21 cellular contexts compared by ENCODE assay signal in the genomic region with DNA sequence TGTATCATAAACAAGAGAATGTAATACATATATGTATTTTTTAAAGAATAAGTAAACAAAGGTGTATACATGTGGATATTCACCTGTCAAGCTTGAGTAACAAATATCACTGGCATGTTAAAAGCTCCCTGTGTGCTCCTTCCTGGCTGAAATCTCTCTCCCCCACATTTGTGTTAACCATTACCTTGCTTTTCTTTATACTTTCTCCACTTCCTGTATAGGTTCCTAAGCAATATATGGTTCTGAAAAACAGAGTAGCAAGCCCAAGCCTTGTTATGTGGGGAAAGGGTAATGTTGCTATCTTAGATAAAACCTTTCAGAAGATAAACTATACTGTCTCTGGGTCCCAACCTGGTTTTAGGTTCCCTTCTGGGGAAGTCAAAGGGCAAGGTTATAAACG. TPM values are rescaled to one million over a fixed set of nuclear protein-coding genes. Genes with fewer than 3 reads are reported as not detected.
DNase-seq lines count a peak whose midpoint lies in the region; ATAC-seq lines count a peak whose summit lies in the region.
"Had no signal": no experiment of that assay in that cellular context is flagged by ENCODE, and none has a peak within 500 bp of the region (broad histone marks: within the 10 kb centered on the region; RNA-seq: fewer than 3 reads in every experiment).

No MANE protein-coding gene starts in this region.

- no peak overlapping the region for H3K27ac Mint-ChIP-seq in T-helper 17 cell
- H3K27ac Mint-ChIP-seq: CD4-positive, alpha-beta memory T cell; IgD-negative memory B cell had no signal

- H3K9me3 ChIP-seq in T-helper 17 cell (ENCODE audit: control insufficient read depth, low read length, poor library complexity, severe bottlenecking): no peaks in the 10 kb centered on the region
- H3K9me3 ChIP-seq: SJSA1 had no signal

- no peak overlapping the region for H3K4me3 Mint-ChIP-seq in T-helper 17 cell
- H3K4me3 Mint-ChIP-seq: CD4-positive, alpha-beta memory T cell; IgD-negative memory B cell had no signal

- H3K27me3 Mint-ChIP-seq in T-helper 17 cell: peaks cover 23% of the 10 kb centered on the region
- H3K27me3 Mint-ChIP-seq: IgD-negative memory B cell had no signal

- DNase-seq in left kidney (ENCODE audit: low read depth, low spot score): peak; percentile 20
- DNase-seq in T-helper 17 cell: no peak
- DNase-seq: C1 segment of cervical spinal cord; CD4-positive, alpha-beta memory T cell; COR-L47; DMS79; MM.1S; NCI-H1694; NCI-H2029 treated with DMSO at 0.1 percent for 48 hours; NCI-H2227 treated with DMSO at 0.1 percent for 48 hours; NCI-H526 treated with DMSO at 0.1 percent for 48 hours; Right ventricle myocardium superior; RPMI8226 had no signal

- peaks cover 5% of the 10 kb centered on the region for H3K36me3 Mint-ChIP-seq in T-helper 17 cell (ENCODE audit: low read depth)
- H3K36me3 Mint-ChIP-seq: CD4-positive, alpha-beta memory T cell had no signal

- peak; percentile 50 for ATAC-seq in GM18909 (IDR thresholded peaks at IDR 0.05; ENCODE audit: poor library complexity, unreplicated experiment)
- ATAC-seq in HG02981 (IDR thresholded peaks at IDR 0.05; ENCODE audit: unreplicated experiment): peak; percentile 73
- peak; percentile 49 for ATAC-seq in HG03571 (IDR thresholded peaks at IDR 0.05; ENCODE audit: unreplicated experiment)
- ATAC-seq in HG02840 (IDR thresholded peaks at IDR 0.05; ENCODE audit: low FRiP score, unreplicated experiment): no peak
- ATAC-seq in GM18520 (IDR thresholded peaks at IDR 0.05; ENCODE audit: unreplicated experiment): no peak
- no peak for ATAC-seq in T-helper 17 cell
- ATAC-seq: HCT116 had no signal

- no peaks in the 10 kb centered on the region for H3K4me1 Mint-ChIP-seq in T-helper 17 cell
- H3K4me1 Mint-ChIP-seq: CD4-positive, alpha-beta memory T cell had no signal

RNA-seq across cellular contexts. Expression of a gene that starts 32.3 kb away (rescaled TPM):
- total RNA-seq in T-helper 17 cell: under 1 TPM; 0.20 to 0.23 TPM
- total RNA-seq: SJSA1 had no signal

RNA-seq across cellular contexts. Expression of a gene that starts 32.9 kb away (rescaled TPM):
- 10 to 100 TPM; 21.0 to 22.4 TPM for total RNA-seq in T-helper 17 cell

Comparison
In these comparisons a context has a peak if more than half of its experiments do, and no peak if none do; other contexts are left out.
1. ATAC-seq: peak in GM18909 (single experiment), HG02981 (single experiment) and HG03571 (single experiment); none in HG02840 (single experiment), GM18520 (single experiment) and T-helper 17 cell (single experiment).